Comparison of ENCODE assay signal across 24 cellular contexts in genomic region chr1:70930062-70930461, GRCh38.
"Had no signal": no experiment of that assay in that cellular context is flagged by ENCODE, and none has a peak within 500 bp of the region (broad histone marks: within the 10 kb centered on the region; RNA-seq: fewer than 3 reads in every experiment).

No MANE protein-coding gene starts in this region.

- H3K9me3 ChIP-seq: mucosa of descending colon, ovary, psoas muscle had no signal

- H3K27me3 ChIP-seq: foreskin keratinocyte, hepatocyte, ovary had no signal

- H3K4me1 ChIP-seq: foreskin keratinocyte, psoas muscle had no signal

- ATAC-seq: activated CD8-positive, alpha-beta T cell treated with anti-CD3 and anti-CD28 coated beads for 36 hours; activated T-cell treated with anti-CD3 and anti-CD28 coated beads, Interleukin-2, amount 50 U/mL, for 4 hours; foreskin keratinocyte; left cardiac atrium; mucosa of descending colon; naive thymus-derived CD4-positive, alpha-beta T cell; psoas muscle; right cardiac atrium; stimulated activated naive CD8-positive, alpha-beta T cell treated with anti-CD3 and anti-CD28 coated beads, Interleukin-15, amount 100 ng/mL, for 72 hours had no signal

- H3K36me3 ChIP-seq: ovary had no signal

- H3K4me3 ChIP-seq: dorsolateral prefrontal cortex, hepatocyte, mucosa of descending colon, ovary, psoas muscle, skin epidermis had no signal

- DNase-seq: activated CD4-positive, alpha-beta T cell treated with anti-CD3 and anti-CD28 coated beads, Interleukin-2, amount 10 ng/mL, durations not matched to agents 24 days and 14 days; activated CD8-positive, alpha-beta T cell treated with anti-CD3 and anti-CD28 coated beads for 36 hours; activated naive CD4-positive, alpha-beta T cell treated with anti-CD3 and anti-CD28 coated beads for 36 hours; activated T-cell treated with anti-CD3 and anti-CD28 coated beads, Interleukin-2, amount 50 U/mL, for 4 hours; anterior cingulate cortex; dorsolateral prefrontal cortex; endodermal cell; foreskin keratinocyte; left cardiac atrium; mesenchymal stem cell; mucosa of descending colon; naive thymus-derived CD4-positive, alpha-beta T cell; ovary; psoas muscle; right cardiac atrium; stimulated activated CD4-positive, alpha-beta T cell treated with anti-CD3 and anti-CD28 coated beads, Interleukin-15, amount 100 ng/mL, for 24 hours; stimulated activated CD4-positive, alpha-beta T cell treated with anti-CD3 and anti-CD28 coated beads, Interleukin-2, amount 100 ng/mL, for 48 hours; stimulated activated naive CD8-positive, alpha-beta T cell treated with anti-CD3 and anti-CD28 coated beads, Interleukin-15, amount 100 ng/mL, for 72 hours; T-helper 9 cell had no signal

- H3K79me2 ChIP-seq: hepatocyte had no signal

- H3K4me1 Mint-ChIP-seq: activated CD4-positive, alpha-beta T cell treated with anti-CD3 and anti-CD28 coated beads, Interleukin-2, amount 10 ng/mL, durations not matched to agents 24 days and 14 days; brain; endodermal cell had no signal

- H2AFZ ChIP-seq: hepatocyte had no signal

- H3K27ac Mint-ChIP-seq: activated CD4-positive, alpha-beta T cell treated with anti-CD3 and anti-CD28 coated beads, Interleukin-2, amount 10 ng/mL, durations not matched to agents 24 days and 14 days; activated CD8-positive, alpha-beta T cell treated with anti-CD3 and anti-CD28 coated beads for 36 hours; activated naive CD4-positive, alpha-beta T cell treated with anti-CD3 and anti-CD28 coated beads for 36 hours; brain; endodermal cell; naive thymus-derived CD4-positive, alpha-beta T cell; stimulated activated naive CD8-positive, alpha-beta T cell treated with anti-CD3 and anti-CD28 coated beads, Interleukin-15, amount 100 ng/mL, for 72 hours; type B pancreatic cell had no signal

- H3K4me2 ChIP-seq: hepatocyte had no signal

- H3K27me3 Mint-ChIP-seq: activated CD4-positive, alpha-beta T cell treated with anti-CD3 and anti-CD28 coated beads, Interleukin-2, amount 10 ng/mL, durations not matched to agents 24 days and 14 days; activated CD8-positive, alpha-beta T cell treated with anti-CD3 and anti-CD28 coated beads for 36 hours had no signal

- H3K4me3 Mint-ChIP-seq: activated CD4-positive, alpha-beta T cell treated with anti-CD3 and anti-CD28 coated beads, Interleukin-2, amount 10 ng/mL, durations not matched to agents 24 days and 14 days; activated CD8-positive, alpha-beta T cell treated with anti-CD3 and anti-CD28 coated beads for 36 hours; activated naive CD4-positive, alpha-beta T cell treated with anti-CD3 and anti-CD28 coated beads for 36 hours; activated T-cell treated with anti-CD3 and anti-CD28 coated beads, Interleukin-2, amount 50 U/mL, for 4 hours; brain; endodermal cell; stimulated activated naive CD8-positive, alpha-beta T cell treated with anti-CD3 and anti-CD28 coated beads, Interleukin-15, amount 100 ng/mL, for 72 hours; type B pancreatic cell had no signal

- H3K9me3 Mint-ChIP-seq: activated CD4-positive, alpha-beta T cell treated with anti-CD3 and anti-CD28 coated beads, Interleukin-2, amount 10 ng/mL, durations not matched to agents 24 days and 14 days; activated CD8-positive, alpha-beta T cell treated with anti-CD3 and anti-CD28 coated beads for 36 hours; activated naive CD4-positive, alpha-beta T cell treated with anti-CD3 and anti-CD28 coated beads for 36 hours; activated T-cell treated with anti-CD3 and anti-CD28 coated beads, Interleukin-2, amount 50 U/mL, for 4 hours; brain; type B pancreatic cell had no signal

- H3K36me3 Mint-ChIP-seq: brain, type B pancreatic cell had no signal

- H3K27ac ChIP-seq: dorsolateral prefrontal cortex, epithelial cell of prostate, foreskin keratinocyte, hepatocyte, ovary, psoas muscle, skin epidermis had no signal
